ENCODE assay signal across 1 cellular context in genomic region chr3:169765281-169765624, GRCh38.
TF ChIP-seq lines count a peak whose summit lies in the region.

No MANE protein-coding gene starts in this region.

TF ChIP-seq in HEK293, 187 proteins besides CTCF, POLR2A, EP300 and RAD21 (continued from another document):
- 0 out of 2 replicates have a peak, but pooled peaks have one; percentile 47 for TF ChIP-seq PRDM10 (tag by site-specific recombination; IDR thresholded peaks at IDR 0.05)
- TF ChIP-seq ZSCAN30 (tag by site-specific recombination; IDR thresholded peaks at IDR 0.05), result 0 out of 2 replicates have a peak, but pooled peaks have one; percentile 33
- 0 out of 2 replicates have a peak, but pooled peaks have one; percentile 50 for TF ChIP-seq ZNF660 (tag by site-specific recombination; IDR thresholded peaks at IDR 0.05)
- TF ChIP-seq ZNF626 (tag by site-specific recombination; IDR thresholded peaks at IDR 0.05), result no peak
